In genomic region chr3:197664423-197665141, GRCh38 we compare ENCODE assay signal across 8 cellular contexts.
DNase-seq lines count a peak whose midpoint lies in the region; ATAC-seq, FAIRE-seq and TF ChIP-seq lines count a peak whose summit lies in the region.
"Not testable (repeated sequence)": the region's sequence is repeated elsewhere in the genome, so short reads cannot be mapped to it uniquely, and the experiment has no call there.

No MANE protein-coding gene starts in this region.

- BruUV-seq in A673 (replicated peaks; lab: Mats Ljungman, UMichigan) = not testable (repeated sequence)

- intact Hi-C loops in A673 (cut with micrococcal nuclease; ENCODE audit: unreplicated experiment) = not testable (repeated sequence)

- H3K4me3 ChIP-seq in A673 (ENCODE audit: low read depth, low read length, poor library complexity, severe bottlenecking) (peak overlapping the region; percentile 31), bronchial epithelial cell (ENCODE audit: low read depth, low read length) (peak overlapping the region; percentile 26), smooth muscle cell (peak overlapping the region; percentile 45)

- TF ChIP-seq CTCF in A673 (conservative IDR thresholded peaks at IDR 0.05; ENCODE audit: low read depth, low read length); bronchial epithelial cell (IDR thresholded peaks at IDR 0.05; ENCODE audit: insufficient read depth, low read length, severe bottlenecking); smooth muscle cell (IDR thresholded peaks at IDR 0.05; ENCODE audit: borderline replicate concordance, insufficient read depth, poor library complexity, severe bottlenecking): not testable (repeated sequence)

- DNase-seq in A673 (ENCODE audit: low spot score); bronchial epithelial cell (ENCODE audit: low read depth); smooth muscle cell (lab: John Stamatoyannopoulos, UW; ENCODE audit: unreplicated experiment): not testable (repeated sequence)
- peak; percentile 45 to 49 for DNase-seq in activated CD4-positive, alpha-beta T cell treated with anti-CD3 and anti-CD28 coated beads, Interleukin-2, amount 50 U/mL, for 48 hours
- peak; percentile 20 for DNase-seq in left kidney (ENCODE audit: low read depth, low spot score)

- POLR2A ChIA-PET in A673 (lab: Charles Lee; ENCODE audit: low non-redundant PET) = not testable (repeated sequence)

- H3K27ac ChIP-seq in A673 (ENCODE audit: low read depth, low read length, poor library complexity, severe bottlenecking); smooth muscle cell (ENCODE audit: low read depth): not testable (repeated sequence)

- not testable (repeated sequence) for H3K79me2 ChIP-seq in smooth muscle cell (ENCODE audit: low read depth)

- ATAC-seq in GM18909 (IDR thresholded peaks at IDR 0.05; ENCODE audit: poor library complexity, unreplicated experiment) (peak; percentile 61), HG02623 (IDR thresholded peaks at IDR 0.05; ENCODE audit: unreplicated experiment) (peak; percentile 52), HG03575 (IDR thresholded peaks at IDR 0.05; ENCODE audit: extremely low read depth, insufficient number of reproducible peaks, low FRiP score, unreplicated experiment) (peak; percentile 37)

- H3F3A ChIP-seq in smooth muscle cell (ENCODE audit: low read depth) = not testable (repeated sequence)

- peak overlapping the region; percentile 80 for H3K4me2 ChIP-seq in smooth muscle cell

- not testable (repeated sequence) for H3K9me3 ChIP-seq in A673 (ENCODE audit: low read depth, low read length, poor library complexity, severe bottlenecking); smooth muscle cell (replicated peaks; ENCODE audit: low read depth)

- H2AFZ ChIP-seq in smooth muscle cell (ENCODE audit: low read depth) = not testable (repeated sequence)

- H3K36me3 ChIP-seq in A673 (ENCODE audit: insufficient read depth, low read length, poor library complexity, severe bottlenecking); bronchial epithelial cell (ENCODE audit: control insufficient read depth, insufficient read depth, low read length); smooth muscle cell (ENCODE audit: low read depth): not testable (repeated sequence)

- not testable (repeated sequence) for H3K9ac ChIP-seq in smooth muscle cell (ENCODE audit: low read depth)

- CTCF ChIA-PET in A673 (lab: Charles Lee) = not testable (repeated sequence)

- FAIRE-seq in bronchial epithelial cell (lab: Jason Lieb, UNC) = not testable (repeated sequence)

- H3K27me3 ChIP-seq in A673 (replicated peaks; ENCODE audit: insufficient read depth, low read depth, low read length, poor library complexity); bronchial epithelial cell (ENCODE audit: control insufficient read depth, insufficient read depth, low read length); smooth muscle cell (ENCODE audit: low read depth): not testable (repeated sequence)

- H3K4me1 ChIP-seq in A673 (ENCODE audit: insufficient read depth, low read length, poor library complexity, severe bottlenecking); smooth muscle cell (ENCODE audit: low read depth): not testable (repeated sequence)

- H4K20me1 ChIP-seq in smooth muscle cell (ENCODE audit: low read depth) = not testable (repeated sequence)

- WGBS in smooth muscle cell (ENCODE audit: low lambda C conversion rate) = 34% methylated on average over 28 of the region's 29 CpGs
